Comparison of ENCODE assay signal across 7 cellular contexts in genomic region chr20:57627972-57628650, GRCh38. TPM values are rescaled to one million over a fixed set of nuclear protein-coding genes. Genes with fewer than 3 reads are reported as not detected.
DNase-seq lines count a peak whose midpoint lies in the region; ATAC-seq and TF ChIP-seq lines count a peak whose summit lies in the region.

No MANE protein-coding gene starts in this region.

- ATAC-seq in HG03378 (IDR thresholded peaks at IDR 0.05; ENCODE audit: unreplicated experiment): no peak
- ATAC-seq in HG02678 (IDR thresholded peaks at IDR 0.05; ENCODE audit: unreplicated experiment): no peak
- ATAC-seq in HG02759 (IDR thresholded peaks at IDR 0.05; ENCODE audit: unreplicated experiment): no peak

- H3K36me3 ChIP-seq in fibroblast of lung (ENCODE audit: control insufficient read depth, insufficient read depth, low read length): no peaks in the 10 kb centered on the region

- H3K4me2 ChIP-seq in fibroblast of lung (ENCODE audit: extremely low read depth, insufficient read depth, low read length): peak overlapping the region; percentile 32

- intact Hi-C loops in posterior vena cava (cut with DNase I): no loop called here

- peak overlapping the region; percentile 71 for H2AFZ ChIP-seq in fibroblast of lung (ENCODE audit: low read length)

- peak overlapping the region in 1 of 4 experiments; percentile 6 for H3K4me3 ChIP-seq in fibroblast of lung (replicated peaks in 1 of 4; ENCODE audit: control extremely low read depth in 1 of 4, insufficient read depth in 1 of 4, low read depth in 3 of 4, low read length in 4 of 4)

- peak; percentile 7 for DNase-seq in LHCN-M2 (ENCODE audit: low read depth)
- peak; percentile 57 for DNase-seq in activated CD8-positive, alpha-beta memory T cell treated with anti-CD3 and anti-CD28 coated beads, Interleukin-2, amount 50 U/mL, for 4 hours
- DNase-seq in fibroblast of lung (ENCODE audit: low read depth in 2 of 2): peak; percentile 16 to 74
- DNase-seq in posterior vena cava (ENCODE audit: low spot score): peak; percentile 68

- no peaks in the 10 kb centered on the region for H3K4me1 ChIP-seq in fibroblast of lung (ENCODE audit: control insufficient read depth, extremely low read depth, insufficient read depth, low read length)

- H3K9ac ChIP-seq in fibroblast of lung (ENCODE audit: insufficient read depth, low read length): no peak overlapping the region

- H3K27ac ChIP-seq in fibroblast of lung (ENCODE audit: insufficient read depth, low read length): no peak overlapping the region

- H3K79me2 ChIP-seq in fibroblast of lung (ENCODE audit: control insufficient read depth, insufficient read depth, low read length): no peaks in the 10 kb centered on the region

- H3K27me3 ChIP-seq in fibroblast of lung (ENCODE audit: control insufficient read depth, insufficient read depth, low read length): no peaks in the 10 kb centered on the region

- no peaks in the 10 kb centered on the region for H3K9me3 ChIP-seq in fibroblast of lung (ENCODE audit: control insufficient read depth, insufficient read depth, low read depth, low read length)

- no peaks in the 10 kb centered on the region for H4K20me1 ChIP-seq in fibroblast of lung (ENCODE audit: control insufficient read depth, extremely low read depth, insufficient read depth, low read length)

- TF ChIP-seq CTCF in fibroblast of lung (conservative IDR thresholded peaks at IDR 0.05 in 1 of 2, IDR thresholded peaks at IDR 0.05 in 1 of 2; ENCODE audit: low read depth in 1 of 2, low read length in 2 of 2): no peak

RNA-seq across cellular contexts. Expression of gene ZBP1, which starts 7.9 kb away (rescaled TPM):
- total RNA-seq in LHCN-M2 (2014; rRNA removed): not detected in 2 replicates
- polyA plus RNA-seq in LHCN-M2 (2012): not detected
- total RNA-seq in fibroblast of lung: not detected in 2 replicates
- not detected in 2 replicates for polyA plus RNA-seq in fibroblast of lung
- not detected in 2 replicates for polyA plus RNA-seq in fibroblast of lung (2012)
- not detected in 2 replicates for polyA minus RNA-seq in fibroblast of lung (ENCODE audit: low replicate concordance)
- total RNA-seq in posterior vena cava: under 1 TPM; 0.24 to 0.37 TPM

Comparison
In these comparisons a context has a peak if more than half of its experiments do, and no peak if none do; other contexts are left out.
1. DNase-seq: peak in every context shown above with its lines; median percentile 68 in posterior vena cava; 57 in activated CD8-positive, alpha-beta memory T cell treated with anti-CD3 and anti-CD28 coated beads, Interleukin-2, amount 50 U/mL, for 4 hours; 45 in fibroblast of lung; 7 in LHCN-M2.